ENCODE assay signal across 10 cellular contexts in the genomic region with DNA sequence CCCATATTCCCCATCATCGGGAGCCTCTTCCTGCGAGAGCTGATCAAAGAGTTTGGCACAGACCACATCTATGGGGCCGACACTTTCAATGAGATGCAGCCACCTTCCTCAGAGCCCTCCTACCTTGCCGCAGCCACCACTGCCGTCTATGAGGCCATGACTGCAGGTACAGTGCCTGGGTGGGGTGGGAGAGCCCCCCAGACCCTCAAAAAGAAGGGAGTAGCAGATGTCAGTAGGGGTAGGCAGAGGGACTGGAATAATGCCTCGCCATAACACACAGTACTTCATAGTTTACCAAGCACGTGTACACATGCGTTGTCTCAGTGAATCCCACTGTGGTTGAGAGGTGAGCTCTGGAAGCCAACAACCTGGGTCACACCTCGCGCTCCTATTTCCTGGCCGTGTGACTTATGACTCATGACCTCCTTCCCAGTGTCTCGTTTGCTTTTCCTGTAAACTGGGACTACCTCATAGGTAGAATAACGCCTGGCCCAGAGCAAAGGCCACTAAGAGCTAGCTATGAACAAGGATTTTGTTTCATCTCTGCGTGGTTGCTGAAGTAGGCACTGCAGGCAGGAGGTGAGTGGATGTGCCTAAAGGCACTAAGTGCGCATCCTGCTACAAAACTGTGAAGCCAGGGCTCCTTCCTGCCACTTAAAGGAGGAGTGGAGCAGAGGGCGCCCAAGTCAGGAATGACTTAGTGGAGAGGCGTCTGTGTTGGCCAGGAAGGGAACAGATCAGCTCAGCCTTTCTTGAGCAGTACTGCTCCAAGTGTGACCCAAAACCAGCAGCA. TPM values are rescaled to one million over a fixed set of nuclear protein-coding genes. Genes with fewer than 3 reads are reported as not detected.
A peak's percentile ranks its signal among the peaks of the same experiment; 100 is the strongest.
DNase-seq lines count a peak whose midpoint lies in the region; ATAC-seq, FAIRE-seq and TF ChIP-seq lines count a peak whose summit lies in the region.
"Had no signal": no experiment of that assay in that cellular context is flagged by ENCODE, and none has a peak within 500 bp of the region (broad histone marks: within the 10 kb centered on the region; RNA-seq: fewer than 3 reads in every experiment).

No MANE protein-coding gene starts in this region.

- H3K36me3 ChIP-seq in effector memory CD4-positive, alpha-beta T cell (ENCODE audit: control insufficient read depth, insufficient read depth, low read length), result no peaks in the 10 kb centered on the region
- peaks cover 48% of the 10 kb centered on the region for H3K36me3 ChIP-seq in upper lobe of right lung

- H3K36me3 Mint-ChIP-seq in activated CD8-positive, alpha-beta memory T cell treated with anti-CD3 and anti-CD28 coated beads, Interleukin-2, amount 10 ng/mL, durations not matched to agents 7 days and 5 days, result peaks cover 11% of the 10 kb centered on the region
- no peaks in the 10 kb centered on the region for H3K36me3 Mint-ChIP-seq in neural crest cell (ENCODE audit: low read depth)

- H3K27me3 ChIP-seq in effector memory CD4-positive, alpha-beta T cell (replicated peaks; ENCODE audit: control insufficient read depth, insufficient read depth, low read length, poor library complexity, severe bottlenecking), result no peaks in the 10 kb centered on the region
- H3K27me3 ChIP-seq in upper lobe of right lung, result no peaks in the 10 kb centered on the region
- H3K27me3 ChIP-seq: heart right ventricle had no signal

- POLR2A ChIA-PET in RWPE1 (lab: Yijun Ruan, JAX; ENCODE audit: low non-redundant PET), result interaction anchor here (0.6 to 1.2 kb wide), 2 partner anchors 13 to 457 kb away, joined by 4 read pairs; no protein-coding TSS in a partner anchor

- intact Hi-C loops in upper lobe of right lung (cut with DNase I), result no loop called here

- no peak for FAIRE-seq in D721Med (lab: Jason Lieb, UNC)

- TF ChIP-seq CTCF in RWPE1 (conservative IDR thresholded peaks at IDR 0.05; ENCODE audit: low read depth) (no peak), neural crest cell (conservative IDR thresholded peaks at IDR 0.05) (no peak), D721Med (IDR thresholded peaks at IDR 0.05; ENCODE audit: insufficient read depth, missing control alignments) (no peak), upper lobe of right lung (IDR thresholded peaks at IDR 0.05) (no peak)

- CTCF ChIA-PET in activated CD8-positive, alpha-beta memory T cell treated with anti-CD3 and anti-CD28 coated beads, Interleukin-2, amount 10 ng/mL, durations not matched to agents 7 days and 5 days (lab: Charles Lee), result interaction anchor here (1.1 to 2.1 kb wide), 8 partner anchors 11 to 37 kb away, joined by 3 to 10 read pairs (median 5); a partner anchor contains a TSS
- CTCF ChIA-PET in RWPE1 (lab: Yijun Ruan, JAX), result interaction anchor here (0.7 to 1.7 kb wide), 2 partner anchors 12 to 178 kb away, joined by 3 to 5 read pairs; no protein-coding TSS in a partner anchor

- no peak for DNase-seq in activated CD8-positive, alpha-beta memory T cell treated with anti-CD3 and anti-CD28 coated beads, Interleukin-2, amount 10 ng/mL, durations not matched to agents 7 days and 5 days
- DNase-seq in activated CD8-positive, alpha-beta memory T cell treated with anti-CD3 and anti-CD28 coated beads, Interleukin-2, amount 50 U/mL, for 48 hours, result no peak
- DNase-seq in RWPE1 (ENCODE audit: low spot score) (no peak), neural crest cell (ENCODE audit: low read depth, low spot score) (no peak), D721Med (ENCODE audit: insufficient read length, low spot score) (no peak), NCI-H1436 treated with DMSO at 0.1 percent for 48 hours (lab: John Stamatoyannopoulos, UW) (no peak), upper lobe of right lung (no peak)
- DNase-seq in effector memory CD4-positive, alpha-beta T cell, result no peak
- DNase-seq: heart right ventricle had no signal

- H3K27me3 Mint-ChIP-seq in activated CD8-positive, alpha-beta memory T cell treated with anti-CD3 and anti-CD28 coated beads, Interleukin-2, amount 10 ng/mL, durations not matched to agents 7 days and 5 days, result no peaks in the 10 kb centered on the region
- H3K27me3 Mint-ChIP-seq in neural crest cell (ENCODE audit: low read depth), result no peaks in the 10 kb centered on the region

- no peak for ATAC-seq in activated CD8-positive, alpha-beta memory T cell treated with anti-CD3 and anti-CD28 coated beads, Interleukin-2, amount 10 ng/mL, durations not matched to agents 7 days and 5 days
- ATAC-seq in upper lobe of right lung, result no peak
- ATAC-seq: heart right ventricle; stimulated activated effector memory CD8-positive, alpha-beta T cell treated with anti-CD3 and anti-CD28 coated beads, Interleukin-12 subunit alpha, Interleukin-12 subunit beta, amount 100 ng/mL, for 72 hours had no signal

- no peak overlapping the region for H3K4me3 Mint-ChIP-seq in activated CD8-positive, alpha-beta memory T cell treated with anti-CD3 and anti-CD28 coated beads, Interleukin-2, amount 10 ng/mL, durations not matched to agents 7 days and 5 days
- peak overlapping the region; percentile 45 for H3K4me3 Mint-ChIP-seq in neural crest cell
- H3K4me3 Mint-ChIP-seq: stimulated activated effector memory CD8-positive, alpha-beta T cell treated with anti-CD3 and anti-CD28 coated beads, Interleukin-12 subunit alpha, Interleukin-12 subunit beta, amount 100 ng/mL, for 72 hours had no signal

- peak overlapping the region; percentile 54 for H3K27ac Mint-ChIP-seq in activated CD8-positive, alpha-beta memory T cell treated with anti-CD3 and anti-CD28 coated beads, Interleukin-2, amount 10 ng/mL, durations not matched to agents 7 days and 5 days
- H3K27ac Mint-ChIP-seq in neural crest cell (ENCODE audit: unreplicated experiment), result no peak overlapping the region
- H3K27ac Mint-ChIP-seq: stimulated activated effector memory CD8-positive, alpha-beta T cell treated with anti-CD3 and anti-CD28 coated beads, Interleukin-12 subunit alpha, Interleukin-12 subunit beta, amount 100 ng/mL, for 72 hours had no signal

- H3K4me1 Mint-ChIP-seq in activated CD8-positive, alpha-beta memory T cell treated with anti-CD3 and anti-CD28 coated beads, Interleukin-2, amount 10 ng/mL, durations not matched to agents 7 days and 5 days, result peaks cover 35% of the 10 kb centered on the region
- peaks cover 10% of the 10 kb centered on the region for H3K4me1 Mint-ChIP-seq in neural crest cell

- no peaks in the 10 kb centered on the region for H3K9me3 ChIP-seq in effector memory CD4-positive, alpha-beta T cell (ENCODE audit: control insufficient read depth, low read length)
- H3K9me3 ChIP-seq in upper lobe of right lung, result no peaks in the 10 kb centered on the region
- H3K9me3 ChIP-seq: heart right ventricle had no signal

- H3K27ac ChIP-seq in RWPE1 (peak overlapping the region; percentile 75), upper lobe of right lung (no peak overlapping the region)
- peak overlapping the region; percentile 32 for H3K27ac ChIP-seq in effector memory CD4-positive, alpha-beta T cell (ENCODE audit: insufficient read depth, low read length, poor library complexity, severe bottlenecking)
- H3K27ac ChIP-seq: heart right ventricle had no signal

- H3K9me3 Mint-ChIP-seq in activated CD8-positive, alpha-beta memory T cell treated with anti-CD3 and anti-CD28 coated beads, Interleukin-2, amount 10 ng/mL, durations not matched to agents 7 days and 5 days (ENCODE audit: low read depth), result no peaks in the 10 kb centered on the region
- no peaks in the 10 kb centered on the region for H3K9me3 Mint-ChIP-seq in neural crest cell
- H3K9me3 Mint-ChIP-seq: stimulated activated effector memory CD8-positive, alpha-beta T cell treated with anti-CD3 and anti-CD28 coated beads, Interleukin-12 subunit alpha, Interleukin-12 subunit beta, amount 100 ng/mL, for 72 hours had no signal

- H3K4me1 ChIP-seq in effector memory CD4-positive, alpha-beta T cell (ENCODE audit: control insufficient read depth, insufficient read depth, low read length, poor library complexity, severe bottlenecking), result peaks cover 19% of the 10 kb centered on the region
- H3K4me1 ChIP-seq in upper lobe of right lung, result peaks cover 8% of the 10 kb centered on the region

- H3K4me3 ChIP-seq in effector memory CD4-positive, alpha-beta T cell (ENCODE audit: insufficient read depth, low read depth, low read length, poor library complexity, severe bottlenecking), result no peak overlapping the region
- H3K4me3 ChIP-seq in upper lobe of right lung, result no peak overlapping the region
- H3K4me3 ChIP-seq: heart right ventricle had no signal

RNA-seq across cellular contexts. Expression of a gene that starts 5.2 kb away (rescaled TPM):
- total RNA-seq in activated CD8-positive, alpha-beta memory T cell treated with anti-CD3 and anti-CD28 coated beads, Interleukin-2, amount 10 ng/mL, durations not matched to agents 7 days and 5 days, result 10 to 100 TPM; 18.2 to 19.4 TPM
- total RNA-seq in neural crest cell (20.5 and 21.2 TPM in 2 replicates), upper lobe of right lung (46.9 TPM)

RNA-seq across cellular contexts. Expression of a gene that starts 11.5 kb away (rescaled TPM):
- 1 to 10 TPM in 1 of 2 experiments, under 1 TPM in 1; 0.70 to 1.1 TPM for total RNA-seq in activated CD8-positive, alpha-beta memory T cell treated with anti-CD3 and anti-CD28 coated beads, Interleukin-2, amount 10 ng/mL, durations not matched to agents 7 days and 5 days
- total RNA-seq in neural crest cell (1.2 and 1.9 TPM in 2 replicates), upper lobe of right lung (1.4 TPM)

RNA-seq across cellular contexts. Expression of a gene that starts 20.7 kb away (rescaled TPM):
- 100 to 1,000 TPM in 1 of 2 experiments, 10 to 100 TPM in 1; 95.9 to 108 TPM for total RNA-seq in activated CD8-positive, alpha-beta memory T cell treated with anti-CD3 and anti-CD28 coated beads, Interleukin-2, amount 10 ng/mL, durations not matched to agents 7 days and 5 days
- total RNA-seq in neural crest cell (58.3 and 59.6 TPM in 2 replicates), upper lobe of right lung (63.3 TPM)

RNA-seq across cellular contexts. Expression of a gene that starts 25.7 kb away (rescaled TPM):
- total RNA-seq in activated CD8-positive, alpha-beta memory T cell treated with anti-CD3 and anti-CD28 coated beads, Interleukin-2, amount 10 ng/mL, durations not matched to agents 7 days and 5 days, result 10 to 100 TPM; 54.8 to 60.4 TPM
- 38.6 and 41.1 TPM in 2 replicates for total RNA-seq in neural crest cell
- 61.3 TPM for total RNA-seq in upper lobe of right lung

RNA-seq across cellular contexts. Expression of a gene that starts 36.3 kb away (rescaled TPM):
- 10 to 100 TPM; 24.4 to 25.5 TPM for total RNA-seq in activated CD8-positive, alpha-beta memory T cell treated with anti-CD3 and anti-CD28 coated beads, Interleukin-2, amount 10 ng/mL, durations not matched to agents 7 days and 5 days
- total RNA-seq in neural crest cell (44.6 and 47.8 TPM in 2 replicates), upper lobe of right lung (4.2 TPM)
